ENCODE assay signal across 1 cellular context in genomic region chr4:122932763-122933162, GRCh38.
TF ChIP-seq lines count a peak whose summit lies in the region.

No MANE protein-coding gene starts in this region.

TF ChIP-seq in HepG2, 621 proteins besides CTCF, POLR2A, EP300 and RAD21:
- TF ChIP-seq MAFK (conservative IDR thresholded peaks at IDR 0.05 in 1 of 2, IDR thresholded peaks at IDR 0.05 in 1 of 2; ENCODE audit: low read length in 2 of 2) (peak; percentile 48 to 80; a peak in 3 of 4 replicates), MAFF (IDR thresholded peaks at IDR 0.05; ENCODE audit: low read depth, low read length) (peak; percentile 57; the same call in 1 of the 2 replicates), HOXA7 (CRISPR knock-in tag; IDR thresholded peaks at IDR 0.05) (no peak)
